Comparison of ENCODE assay signal across 23 cellular contexts in the genomic region with DNA sequence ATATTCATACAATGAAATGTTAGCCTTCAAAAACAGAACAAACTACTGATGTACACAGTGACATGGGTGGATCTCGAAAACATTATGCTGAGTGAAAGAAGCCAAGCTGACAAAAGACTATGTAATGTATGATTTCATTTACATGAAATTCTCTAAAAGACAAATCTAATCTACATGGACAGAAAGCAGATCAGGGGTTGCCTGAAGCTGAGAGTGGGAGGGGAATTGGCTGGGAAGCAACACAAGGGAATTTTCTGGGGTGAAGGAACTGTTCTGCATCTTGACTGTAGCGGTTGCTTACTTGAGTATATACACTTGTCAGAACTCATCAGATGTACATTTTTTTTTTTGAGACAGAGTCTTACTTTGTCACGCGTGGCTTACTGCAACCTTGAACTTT.
"Had no signal": no experiment of that assay in that cellular context is flagged by ENCODE, and none has a peak within 500 bp of the region (broad histone marks: within the 10 kb centered on the region; RNA-seq: fewer than 3 reads in every experiment).

No MANE protein-coding gene starts in this region.

- DNase-seq: colonic mucosa; dorsolateral prefrontal cortex; effector CD8-positive, alpha-beta T cell; foreskin melanocyte; head of caudate nucleus; kidney; left cardiac atrium; left ventricle myocardium inferior; lower lobe of right lung; naive thymus-derived CD4-positive, alpha-beta T cell; nucleus accumbens; ovary; sigmoid colon; stimulated activated naive CD4-positive, alpha-beta T cell; stomach; substantia nigra; transverse colon had no signal

- H3K27ac ChIP-seq: colonic mucosa, dorsolateral prefrontal cortex, left ventricle myocardium inferior, lower lobe of right lung, neural progenitor cell, ovary, right atrium auricular region, skin epidermis, thoracic aorta, transverse colon had no signal

- H3K4me2 ChIP-seq: hepatocyte, neural progenitor cell had no signal

- ATAC-seq: left cardiac atrium; lower lobe of right lung; naive thymus-derived CD4-positive, alpha-beta T cell had no signal

- H3K4me3 ChIP-seq: colonic mucosa, dorsolateral prefrontal cortex, hepatocyte, left ventricle myocardium inferior, lower lobe of right lung, neural progenitor cell, ovary, right atrium auricular region, sigmoid colon, skin epidermis, stomach, thoracic aorta, transverse colon had no signal

- H3K9ac ChIP-seq: neural progenitor cell had no signal

- H3K27me3 Mint-ChIP-seq: memory B cell had no signal

- H3K36me3 ChIP-seq: colonic mucosa, left ventricle myocardium inferior, lower lobe of right lung, neural progenitor cell, ovary, right atrium auricular region, sigmoid colon, stomach, thoracic aorta, transverse colon had no signal

- H3K27ac Mint-ChIP-seq: memory B cell; naive thymus-derived CD4-positive, alpha-beta T cell; neural progenitor cell had no signal

- H3K4me1 Mint-ChIP-seq: memory B cell; naive thymus-derived CD4-positive, alpha-beta T cell; neural progenitor cell had no signal

- H2AFZ ChIP-seq: hepatocyte, neural progenitor cell had no signal

- H3K9me3 Mint-ChIP-seq: naive thymus-derived CD4-positive, alpha-beta T cell; neural progenitor cell had no signal

- H3K36me3 Mint-ChIP-seq: memory B cell; naive thymus-derived CD4-positive, alpha-beta T cell; neural progenitor cell had no signal

- H3K9me3 ChIP-seq: colonic mucosa, left ventricle myocardium inferior, lower lobe of right lung, ovary, right atrium auricular region, sigmoid colon, stomach, thoracic aorta, transverse colon had no signal

- H3K79me2 ChIP-seq: hepatocyte had no signal

- H3K4me1 ChIP-seq: colonic mucosa, left ventricle myocardium inferior, neural progenitor cell, right atrium auricular region had no signal

- H3K27me3 ChIP-seq: colonic mucosa, dorsolateral prefrontal cortex, hepatocyte, neural progenitor cell, ovary, right atrium auricular region, sigmoid colon, stomach, transverse colon had no signal

- H3K4me3 Mint-ChIP-seq: memory B cell; naive thymus-derived CD4-positive, alpha-beta T cell; neural progenitor cell had no signal
